In the genomic region with DNA sequence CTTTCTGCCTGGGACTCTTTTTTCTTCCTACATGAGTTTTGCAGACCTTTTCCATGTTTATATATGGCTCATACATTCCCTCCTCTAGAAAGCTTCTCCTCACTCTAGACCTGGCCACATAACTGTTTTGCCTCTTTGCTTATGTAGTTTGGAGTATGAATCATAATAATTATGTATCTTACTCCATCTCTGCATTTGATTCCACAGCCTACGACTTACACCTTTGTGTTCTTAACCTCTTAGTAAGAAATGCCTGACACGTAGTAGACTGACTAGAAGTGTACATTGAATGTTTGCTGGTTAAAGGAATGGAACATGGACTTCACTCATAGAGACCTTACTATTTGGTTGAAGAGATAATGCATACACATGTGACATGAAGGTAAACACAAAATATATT, we compare ENCODE assay signal across 23 cellular contexts. TPM values are rescaled to one million over a fixed set of nuclear protein-coding genes. Genes with fewer than 3 reads are reported as not detected.
A peak's percentile ranks its signal among the peaks of the same experiment; 100 is the strongest.
DNase-seq lines count a peak whose midpoint lies in the region; ATAC-seq and TF ChIP-seq lines count a peak whose summit lies in the region.
"Had no signal": no experiment of that assay in that cellular context is flagged by ENCODE, and none has a peak within 500 bp of the region (broad histone marks: within the 10 kb centered on the region; RNA-seq: fewer than 3 reads in every experiment).

No MANE protein-coding gene starts in this region.

- H3K9me3 Mint-ChIP-seq in activated naive CD4-positive, alpha-beta T cell treated with anti-CD3 and anti-CD28 coated beads for 36 hours: peaks cover 4% of the 10 kb centered on the region
- H3K9me3 Mint-ChIP-seq in T-cell: no peaks in the 10 kb centered on the region
- no peaks in the 10 kb centered on the region for H3K9me3 Mint-ChIP-seq in dendritic cell treated with granulocyte-macrophage colony-stimulating factor and Interleukin-4, amounts not matched to agents 40 ng/mL and 50 ng/mL, for 4 days
- no peaks in the 10 kb centered on the region for H3K9me3 Mint-ChIP-seq in stimulated activated naive CD8-positive, alpha-beta T cell treated with anti-CD3 and anti-CD28 coated beads, Interleukin-15, Interleukin-2, amounts not matched to agents 100 ng/mL and 50 ng/mL, for 24 hours
- H3K9me3 Mint-ChIP-seq: endodermal cell had no signal

- ATAC-seq in T-cell (replicated peaks in 1 of 4): no peak
- ATAC-seq: body of pancreas, GM23338 had no signal

- peak overlapping the region; percentile 19 for H3K27ac Mint-ChIP-seq in activated naive CD4-positive, alpha-beta T cell treated with anti-CD3 and anti-CD28 coated beads for 36 hours
- H3K27ac Mint-ChIP-seq in T-cell: peak overlapping the region; percentile 44 to 53
- H3K27ac Mint-ChIP-seq in dendritic cell treated with granulocyte-macrophage colony-stimulating factor and Interleukin-4, amounts not matched to agents 40 ng/mL and 50 ng/mL, for 4 days: peak overlapping the region; percentile 31
- peak overlapping the region; percentile 93 for H3K27ac Mint-ChIP-seq in stimulated activated naive CD8-positive, alpha-beta T cell treated with anti-CD3 and anti-CD28 coated beads, Interleukin-15, Interleukin-2, amounts not matched to agents 100 ng/mL and 50 ng/mL, for 24 hours
- H3K27ac Mint-ChIP-seq: endodermal cell, GM23338 had no signal

- H3K4me3 Mint-ChIP-seq in activated naive CD4-positive, alpha-beta T cell treated with anti-CD3 and anti-CD28 coated beads for 36 hours: no peak overlapping the region
- peak overlapping the region in 2 of 3 donors; percentile 4 to 48 for H3K4me3 Mint-ChIP-seq in T-cell
- H3K4me3 Mint-ChIP-seq in dendritic cell treated with granulocyte-macrophage colony-stimulating factor and Interleukin-4, amounts not matched to agents 40 ng/mL and 50 ng/mL, for 4 days: no peak overlapping the region
- peak overlapping the region; percentile 35 for H3K4me3 Mint-ChIP-seq in stimulated activated naive CD8-positive, alpha-beta T cell treated with anti-CD3 and anti-CD28 coated beads, Interleukin-15, Interleukin-2, amounts not matched to agents 100 ng/mL and 50 ng/mL, for 24 hours
- H3K4me3 Mint-ChIP-seq: endodermal cell, GM23338, IgD-negative memory B cell had no signal

- H3K27me3 Mint-ChIP-seq in activated naive CD4-positive, alpha-beta T cell treated with anti-CD3 and anti-CD28 coated beads for 36 hours (ENCODE audit: low read depth): no peaks in the 10 kb centered on the region
- no peaks in the 10 kb centered on the region for H3K27me3 Mint-ChIP-seq in T-cell
- no peaks in the 10 kb centered on the region for H3K27me3 Mint-ChIP-seq in dendritic cell treated with granulocyte-macrophage colony-stimulating factor and Interleukin-4, amounts not matched to agents 40 ng/mL and 50 ng/mL, for 4 days
- H3K27me3 Mint-ChIP-seq in stimulated activated naive CD8-positive, alpha-beta T cell treated with anti-CD3 and anti-CD28 coated beads, Interleukin-15, Interleukin-2, amounts not matched to agents 100 ng/mL and 50 ng/mL, for 24 hours: no peaks in the 10 kb centered on the region
- H3K27me3 Mint-ChIP-seq: IgD-negative memory B cell had no signal

- intact Hi-C loops in activated naive CD4-positive, alpha-beta T cell treated with anti-CD3 and anti-CD28 coated beads for 36 hours (cut with micrococcal nuclease): loop anchor here (2.0 kb wide), 1 partner anchor 14 kb away; no protein-coding TSS in a partner anchor
- intact Hi-C loops in dendritic cell treated with granulocyte-macrophage colony-stimulating factor and Interleukin-4, amounts not matched to agents 40 ng/mL and 50 ng/mL, for 4 days (cut with micrococcal nuclease): no loop called here

- H3K4me1 Mint-ChIP-seq in activated naive CD4-positive, alpha-beta T cell treated with anti-CD3 and anti-CD28 coated beads for 36 hours (ENCODE audit: low read depth): peaks cover 75% of the 10 kb centered on the region
- peaks cover 74 to 87% (median 80%) of the 10 kb centered on the region in 3 donors for H3K4me1 Mint-ChIP-seq in T-cell
- H3K4me1 Mint-ChIP-seq in dendritic cell treated with granulocyte-macrophage colony-stimulating factor and Interleukin-4, amounts not matched to agents 40 ng/mL and 50 ng/mL, for 4 days (ENCODE audit: low read depth): peaks cover 53% of the 10 kb centered on the region
- H3K4me1 Mint-ChIP-seq in stimulated activated naive CD8-positive, alpha-beta T cell treated with anti-CD3 and anti-CD28 coated beads, Interleukin-15, Interleukin-2, amounts not matched to agents 100 ng/mL and 50 ng/mL, for 24 hours (ENCODE audit: low read depth): peaks cover 87% of the 10 kb centered on the region

- H3K36me3 Mint-ChIP-seq in activated naive CD4-positive, alpha-beta T cell treated with anti-CD3 and anti-CD28 coated beads for 36 hours (ENCODE audit: low read depth): peaks cover 17% of the 10 kb centered on the region
- H3K36me3 Mint-ChIP-seq in T-cell: peaks cover 26% of the 10 kb centered on the region
- H3K36me3 Mint-ChIP-seq in dendritic cell treated with granulocyte-macrophage colony-stimulating factor and Interleukin-4, amounts not matched to agents 40 ng/mL and 50 ng/mL, for 4 days (ENCODE audit: low read depth): peaks cover 36% of the 10 kb centered on the region
- peaks cover 43% of the 10 kb centered on the region for H3K36me3 Mint-ChIP-seq in stimulated activated naive CD8-positive, alpha-beta T cell treated with anti-CD3 and anti-CD28 coated beads, Interleukin-15, Interleukin-2, amounts not matched to agents 100 ng/mL and 50 ng/mL, for 24 hours (ENCODE audit: low read depth)

- POLR2A ChIA-PET in T-cell (lab: Charles Lee) (interaction anchor here in 1 of 2 donors (0.7 kb wide), 1 partner anchor 101 kb away, joined by 3 read pairs; no protein-coding TSS in a partner anchor), HEK293T (lab: Yijun Ruan, JAX) (no interaction called here)

- CTCF ChIA-PET in activated naive CD4-positive, alpha-beta T cell treated with anti-CD3 and anti-CD28 coated beads for 36 hours (lab: Charles Lee): no interaction called here
- CTCF ChIA-PET in T-cell (lab: Charles Lee) (no interaction called here), HEK293T (lab: Yijun Ruan, JAX) (no interaction called here)

- no peak for DNase-seq in activated naive CD4-positive, alpha-beta T cell treated with anti-CD3 and anti-CD28 coated beads for 36 hours
- no peak for DNase-seq in activated naive CD4-positive, alpha-beta T cell (lab: John Stamatoyannopoulos, UW)
- DNase-seq in T-cell (no peak), SKM-1 (lab: John Stamatoyannopoulos, UW; ENCODE audit: unreplicated experiment) (no peak), HEK293T (ENCODE audit: extremely low spot score) (no peak), SW 1271 (lab: John Stamatoyannopoulos, UW) (no peak)
- DNase-seq: activated gamma-delta T cell; body of pancreas; DMS79 treated with DMSO at 0.1 percent for 48 hours; endodermal cell; MM.1S; NCI-H1436 treated with DMSO at 0.1 percent for 48 hours; NCI-H2171; NCI-H526 treated with DMSO at 0.1 percent for 48 hours; OCI-M1; posterior cingulate gyrus; SHP77; stimulated activated naive CD4-positive, alpha-beta T cell; WERI-Rb-1 had no signal

TF ChIP-seq in HEK293T, 16 proteins besides CTCF, POLR2A, EP300 and RAD21:
- TF ChIP-seq FOXK2 (IDR thresholded peaks at IDR 0.05): no peak
- TF ChIP-seq CTBP1 (IDR thresholded peaks at IDR 0.05; ENCODE audit: borderline replicate concordance): no peak
- TF ChIP-seq FOXM1 (IDR thresholded peaks at IDR 0.05; ENCODE audit: borderline replicate concordance): no peak

RNA-seq across cellular contexts. Expression of gene MBNL1, which starts 56.4 kb away (rescaled TPM):
- 100 to 1,000 TPM; 387 to 391 TPM for total RNA-seq in activated naive CD4-positive, alpha-beta T cell treated with anti-CD3 and anti-CD28 coated beads for 36 hours
- total RNA-seq in T-cell: 100 to 1,000 TPM; 408 to 705 (median 423) TPM

Comparison
In these comparisons a context has a peak if more than half of its experiments do, and no peak if none do; other contexts are left out.
1. H3K27ac Mint-ChIP-seq: peak in every context shown above with its lines; median percentile 93 in stimulated activated naive CD8-positive, alpha-beta T cell treated with anti-CD3 and anti-CD28 coated beads, Interleukin-15, Interleukin-2, amounts not matched to agents 100 ng/mL and 50 ng/mL, for 24 hours; 48 in T-cell; 31 in dendritic cell treated with granulocyte-macrophage colony-stimulating factor and Interleukin-4, amounts not matched to agents 40 ng/mL and 50 ng/mL, for 4 days; 19 in activated naive CD4-positive, alpha-beta T cell treated with anti-CD3 and anti-CD28 coated beads for 36 hours.
2. H3K4me3 Mint-ChIP-seq: peak in T-cell (2 of 3) and stimulated activated naive CD8-positive, alpha-beta T cell treated with anti-CD3 and anti-CD28 coated beads, Interleukin-15, Interleukin-2, amounts not matched to agents 100 ng/mL and 50 ng/mL, for 24 hours (single experiment); none in activated naive CD4-positive, alpha-beta T cell treated with anti-CD3 and anti-CD28 coated beads for 36 hours (single experiment) and dendritic cell treated with granulocyte-macrophage colony-stimulating factor and Interleukin-4, amounts not matched to agents 40 ng/mL and 50 ng/mL, for 4 days (single experiment).